ENCODE assay signal across 24 cellular contexts in the genomic region with DNA sequence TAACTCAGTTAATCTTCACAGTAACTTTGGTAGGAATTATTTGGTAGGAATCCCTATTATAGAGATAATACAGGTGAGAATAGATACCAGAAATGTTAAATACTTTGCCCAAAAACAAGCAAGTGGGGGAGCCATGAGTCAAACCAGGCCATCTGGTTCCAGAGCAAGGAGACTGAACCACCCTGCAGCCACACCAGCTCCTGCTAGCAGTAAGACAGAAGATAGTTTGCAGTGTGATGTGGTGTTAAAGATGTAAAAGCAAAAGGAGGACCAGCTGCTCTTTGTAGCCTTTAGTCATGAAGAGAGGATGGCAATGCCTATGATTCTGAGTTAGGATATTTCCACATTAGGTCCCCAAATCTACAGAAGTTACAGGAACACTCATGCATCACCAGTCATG.
DNase-seq lines count a peak whose midpoint lies in the region; ATAC-seq and TF ChIP-seq lines count a peak whose summit lies in the region.
"Had no signal": no experiment of that assay in that cellular context is flagged by ENCODE, and none has a peak within 500 bp of the region (broad histone marks: within the 10 kb centered on the region; RNA-seq: fewer than 3 reads in every experiment).

No MANE protein-coding gene starts in this region.

- H3K4me3 ChIP-seq in left ventricle myocardium inferior, result no peak overlapping the region
- no peak overlapping the region for H3K4me3 ChIP-seq in heart left ventricle
- no peak overlapping the region for H3K4me3 ChIP-seq in SK-N-SH (ENCODE audit: low read depth in 2 of 2, low read length in 1 of 2)
- H3K4me3 ChIP-seq: MG63 had no signal

- no peaks in the 10 kb centered on the region for H3K9me2 ChIP-seq in SK-N-SH

- H3K14ac ChIP-seq in H9 (ENCODE audit: insufficient read depth, low read length), result no peak overlapping the region

- no peak for ATAC-seq in heart left ventricle
- ATAC-seq: CD8-positive, alpha-beta T cell; stimulated activated effector memory CD8-positive, alpha-beta T cell treated with anti-CD3 and anti-CD28 coated beads, Interleukin-12 subunit alpha, Interleukin-12 subunit beta, amount 100 ng/mL, for 72 hours had no signal

- CTCF ChIA-PET in SK-N-SH (lab: Yijun Ruan, JAX), result no interaction called here

- no peak overlapping the region for H4K91ac ChIP-seq in H9 (ENCODE audit: insufficient read length, low read depth, low read length)

- H3K9me3 Mint-ChIP-seq in H9, result no peaks in the 10 kb centered on the region
- H3K9me3 Mint-ChIP-seq in activated CD4-positive, alpha-beta T cell treated with anti-CD3 and anti-CD28 coated beads, Interleukin-2, amount 10 ng/mL, durations not matched to agents 24 days and 14 days, result peaks cover 6% of the 10 kb centered on the region
- H3K9me3 Mint-ChIP-seq: activated naive CD8-positive, alpha-beta T cell treated with anti-CD3 and anti-CD28 coated beads for 36 hours; CD8-positive, alpha-beta T cell; immature natural killer cell; nephron progenitor cell; stimulated activated effector memory CD8-positive, alpha-beta T cell treated with anti-CD3 and anti-CD28 coated beads, Interleukin-12 subunit alpha, Interleukin-12 subunit beta, amount 100 ng/mL, for 72 hours had no signal

- DNase-seq in left ventricle myocardium inferior (no peak), heart left ventricle (no peak), H9 (no peak), cerebellar cortex (ENCODE audit: low spot score) (peak; percentile 22), NCI-H2107 treated with DMSO at 0.1 percent for 48 hours (lab: John Stamatoyannopoulos, UW; ENCODE audit: unreplicated experiment) (no peak), substantia nigra (lab: John Stamatoyannopoulos, UW) (no peak), SK-N-SH (no peak)
- DNase-seq in activated CD4-positive, alpha-beta T cell treated with anti-CD3 and anti-CD28 coated beads, Interleukin-2, amount 10 ng/mL, durations not matched to agents 24 days and 14 days, result no peak
- DNase-seq: activated CD8-positive, alpha-beta memory T cell treated with anti-CD3 and anti-CD28 coated beads for 24 hours; activated naive CD8-positive, alpha-beta T cell treated with anti-CD3 and anti-CD28 coated beads for 36 hours; activated T-cell treated with anti-CD3 and anti-CD28 coated beads for 4 hours; anterior cingulate cortex; CD8-positive, alpha-beta T cell; effector CD8-positive, alpha-beta T cell; immature natural killer cell; MG63; NCI-H1105; NCI-H1930; NCI-H345; nephron progenitor cell; SHP77 treated with DMSO at 0.1 percent for 48 hours had no signal

- no peak overlapping the region for H2BK5ac ChIP-seq in H9 (ENCODE audit: insufficient read length, low read length)

- no peak overlapping the region for H3K4me2 ChIP-seq in H9 (ENCODE audit: insufficient read depth, insufficient read length, low read length)
- no peak overlapping the region for H3K4me2 ChIP-seq in SK-N-SH
- H3K4me2 ChIP-seq: KMS-11 had no signal

- H2BK15ac ChIP-seq in H9 (ENCODE audit: low read depth, low read length), result no peak overlapping the region

- H3K27me3 ChIP-seq in left ventricle myocardium inferior (ENCODE audit: low read depth) (no peaks in the 10 kb centered on the region), heart left ventricle (no peaks in the 10 kb centered on the region), H9 (ENCODE audit: insufficient read depth, low read length) (no peaks in the 10 kb centered on the region), SK-N-SH (ENCODE audit: insufficient read depth) (peaks cover 7% of the 10 kb centered on the region)
- H3K27me3 ChIP-seq: MG63 had no signal

- H3K23me2 ChIP-seq in H9 (ENCODE audit: insufficient read length, low read depth, low read length, poor library complexity, severe bottlenecking), result no peaks in the 10 kb centered on the region

- peaks cover 31% of the 10 kb centered on the region for H3K4me1 ChIP-seq in left ventricle myocardium inferior
- peaks cover 0 to 22% (median 6%) of the 10 kb centered on the region in 12 donors for H3K4me1 ChIP-seq in heart left ventricle
- peaks cover 3% of the 10 kb centered on the region; the same call in 1 of the 2 replicates for H3K4me1 ChIP-seq in H9 (ENCODE audit: insufficient read depth, low read length)
- no peaks in the 10 kb centered on the region for H3K4me1 ChIP-seq in SK-N-SH (ENCODE audit: control insufficient read depth in 1 of 2, insufficient read depth in 2 of 2, low read depth in 1 of 2, low read length in 1 of 2)

- no peak overlapping the region for H3K18ac ChIP-seq in H9 (ENCODE audit: insufficient read length, low read depth, low read length)

- no peak for TF ChIP-seq CTCF in left ventricle myocardium inferior (IDR thresholded peaks at IDR 0.05; ENCODE audit: borderline replicate concordance)
- TF ChIP-seq CTCF in heart left ventricle (IDR thresholded peaks at IDR 0.05), result no peak
- TF ChIP-seq CTCF in H9 (conservative IDR thresholded peaks at IDR 0.05), result no peak
- no peak for TF ChIP-seq CTCF in SK-N-SH (IDR thresholded peaks at IDR 0.05)

- H3K79me1 ChIP-seq in H9 (ENCODE audit: insufficient read depth, low read depth, low read length, poor library complexity, severe bottlenecking), result no peaks in the 10 kb centered on the region

- no peak overlapping the region for H2AK5ac ChIP-seq in H9 (ENCODE audit: insufficient read length, low read length)

- intact Hi-C loops in left ventricle myocardium inferior (cut with micrococcal nuclease), result no loop called here
- intact Hi-C loops in heart left ventricle (cut with DNase I), result loop anchor here in 3 of 10 donors (5.0 to 10.0 kb wide), 3 partner anchors 35 to 198 kb away; no protein-coding TSS in a partner anchor
- intact Hi-C loops in activated CD4-positive, alpha-beta T cell treated with anti-CD3 and anti-CD28 coated beads, Interleukin-2, amount 10 ng/mL, durations not matched to agents 24 days and 14 days (cut with micrococcal nuclease), result loop anchor here (10.0 kb wide), 1 partner anchor 48 kb away; no protein-coding TSS in a partner anchor

- H3K27ac ChIP-seq in left ventricle myocardium inferior (replicated peaks) (peak overlapping the region; percentile 39), heart left ventricle (peak overlapping the region in 4 of 12 donors; percentile 1 to 30 (median 25)), H9 (ENCODE audit: insufficient read length, low read depth, low read length) (no peak overlapping the region), substantia nigra (ENCODE audit: low read depth, low read length, poor library complexity, severe bottlenecking) (no peak overlapping the region), SK-N-SH (ENCODE audit: low read depth in 2 of 2, low read length in 1 of 2) (no peak overlapping the region)
- H3K27ac ChIP-seq: epithelial cell of prostate, KMS-11 had no signal

- H3K23ac ChIP-seq in H9 (ENCODE audit: insufficient read length, low read depth, low read length), result no peak overlapping the region

- no peak overlapping the region for H4K5ac ChIP-seq in H9 (ENCODE audit: insufficient read length, low read depth, low read length)

- H3K4me3 Mint-ChIP-seq in H9, result no peak overlapping the region
- H3K4me3 Mint-ChIP-seq in activated CD4-positive, alpha-beta T cell treated with anti-CD3 and anti-CD28 coated beads, Interleukin-2, amount 10 ng/mL, durations not matched to agents 24 days and 14 days, result no peak overlapping the region
- H3K4me3 Mint-ChIP-seq: activated naive CD8-positive, alpha-beta T cell treated with anti-CD3 and anti-CD28 coated beads for 36 hours; CD8-positive, alpha-beta T cell; immature natural killer cell; nephron progenitor cell; stimulated activated effector memory CD8-positive, alpha-beta T cell treated with anti-CD3 and anti-CD28 coated beads, Interleukin-12 subunit alpha, Interleukin-12 subunit beta, amount 100 ng/mL, for 72 hours had no signal

- TF ChIP-seq POLR2A in heart left ventricle (IDR thresholded peaks at IDR 0.05), result no peak

- TF ChIP-seq RAD21 in SK-N-SH (IDR thresholded peaks at IDR 0.05; ENCODE audit: low read length), result no peak

- H3K4me1 Mint-ChIP-seq in H9, result peaks cover 0 to 2% of the 10 kb centered on the region in 2 experiments; a peak in 1 of 4 replicates
- H3K4me1 Mint-ChIP-seq in activated CD4-positive, alpha-beta T cell treated with anti-CD3 and anti-CD28 coated beads, Interleukin-2, amount 10 ng/mL, durations not matched to agents 24 days and 14 days, result peaks cover 21% of the 10 kb centered on the region
- H3K4me1 Mint-ChIP-seq: activated naive CD8-positive, alpha-beta T cell treated with anti-CD3 and anti-CD28 coated beads for 36 hours; immature natural killer cell; stimulated activated effector memory CD8-positive, alpha-beta T cell treated with anti-CD3 and anti-CD28 coated beads, Interleukin-12 subunit alpha, Interleukin-12 subunit beta, amount 100 ng/mL, for 72 hours had no signal

- no peak for TF ChIP-seq EP300 in SK-N-SH (IDR thresholded peaks at IDR 0.05; ENCODE audit: borderline replicate concordance in 1 of 2, low read depth in 1 of 2, low read length in 1 of 2)

- H3K27me3 Mint-ChIP-seq in H9 (ENCODE audit: low read depth), result no peaks in the 10 kb centered on the region
- no peaks in the 10 kb centered on the region for H3K27me3 Mint-ChIP-seq in activated CD4-positive, alpha-beta T cell treated with anti-CD3 and anti-CD28 coated beads, Interleukin-2, amount 10 ng/mL, durations not matched to agents 24 days and 14 days

- POLR2A ChIA-PET in SK-N-SH (lab: Yijun Ruan, JAX), result no interaction called here

- no peaks in the 10 kb centered on the region for H3K9me3 ChIP-seq in left ventricle myocardium inferior (replicated peaks)
- no peaks in the 10 kb centered on the region for H3K9me3 ChIP-seq in heart left ventricle
- no peaks in the 10 kb centered on the region for H3K9me3 ChIP-seq in H9 (ENCODE audit: control insufficient read depth, low read depth, low read length)
- H3K9me3 ChIP-seq in SK-N-SH, result no peaks in the 10 kb centered on the region
- H3K9me3 ChIP-seq: MG63 had no signal

- no peaks in the 10 kb centered on the region; a peak in 1 of 7 replicates for H3K36me3 Mint-ChIP-seq in H9 (ENCODE audit: insufficient read depth in 1 of 3, low read depth in 3 of 3)
- H3K36me3 Mint-ChIP-seq in activated CD4-positive, alpha-beta T cell treated with anti-CD3 and anti-CD28 coated beads, Interleukin-2, amount 10 ng/mL, durations not matched to agents 24 days and 14 days (ENCODE audit: low read depth), result peaks cover 7% of the 10 kb centered on the region
- H3K36me3 Mint-ChIP-seq: activated naive CD8-positive, alpha-beta T cell treated with anti-CD3 and anti-CD28 coated beads for 36 hours; CD8-positive, alpha-beta T cell; immature natural killer cell; stimulated activated effector memory CD8-positive, alpha-beta T cell treated with anti-CD3 and anti-CD28 coated beads, Interleukin-12 subunit alpha, Interleukin-12 subunit beta, amount 100 ng/mL, for 72 hours had no signal

- H2BK20ac ChIP-seq in H9 (ENCODE audit: low read depth, low read length, poor library complexity, severe bottlenecking), result no peak overlapping the region

- H4K8ac ChIP-seq in H9 (replicated peaks; ENCODE audit: insufficient read length, low read depth, low read length), result no peak overlapping the region

- no peaks in the 10 kb centered on the region for H3F3A ChIP-seq in SK-N-SH (replicated peaks; ENCODE audit: insufficient read depth)

- H3K9ac ChIP-seq in H9 (ENCODE audit: extremely low read depth, insufficient read length, low read length) (no peak overlapping the region), SK-N-SH (no peak overlapping the region)
- H3K9ac ChIP-seq: KMS-11 had no signal

- no peak overlapping the region for H3K56ac ChIP-seq in H9 (ENCODE audit: insufficient read length, low read depth, low read length)

- H2BK12ac ChIP-seq in H9 (ENCODE audit: insufficient read length, low read depth, low read length), result no peak overlapping the region

- H3K4ac ChIP-seq in H9 (ENCODE audit: low read depth, low read length), result no peak overlapping the region

- H3K36me3 ChIP-seq in left ventricle myocardium inferior (no peaks in the 10 kb centered on the region), heart left ventricle (no peaks in the 10 kb centered on the region), SK-N-SH (replicated peaks in 1 of 2; ENCODE audit: control insufficient read depth in 1 of 2, insufficient read depth in 2 of 2, low read length in 1 of 2) (no peaks in the 10 kb centered on the region)
- H3K36me3 ChIP-seq: MG63 had no signal

- no peak overlapping the region for H3T11ph ChIP-seq in H9 (ENCODE audit: low read length)

- H4K20me1 ChIP-seq in H9 (ENCODE audit: control insufficient read depth, insufficient read depth, insufficient read length) (no peaks in the 10 kb centered on the region), SK-N-SH (ENCODE audit: insufficient read depth) (no peaks in the 10 kb centered on the region)

- peak overlapping the region; percentile 48 for H2AFZ ChIP-seq in H9 (ENCODE audit: low read length)
- no peak overlapping the region for H2AFZ ChIP-seq in SK-N-SH (ENCODE audit: low read depth)

- H3K27ac Mint-ChIP-seq in H9, result no peak overlapping the region; a peak in 1 of 7 replicates
- no peak overlapping the region for H3K27ac Mint-ChIP-seq in activated CD4-positive, alpha-beta T cell treated with anti-CD3 and anti-CD28 coated beads, Interleukin-2, amount 10 ng/mL, durations not matched to agents 24 days and 14 days
- H3K27ac Mint-ChIP-seq: activated naive CD8-positive, alpha-beta T cell treated with anti-CD3 and anti-CD28 coated beads for 36 hours; CD8-positive, alpha-beta T cell; immature natural killer cell; nephron progenitor cell; stimulated activated effector memory CD8-positive, alpha-beta T cell treated with anti-CD3 and anti-CD28 coated beads, Interleukin-12 subunit alpha, Interleukin-12 subunit beta, amount 100 ng/mL, for 72 hours had no signal

- H3K79me2 ChIP-seq in H9 (ENCODE audit: insufficient read depth, low read length) (no peaks in the 10 kb centered on the region), SK-N-SH (ENCODE audit: insufficient read depth) (no peaks in the 10 kb centered on the region)

- no peak overlapping the region for H2BK120ac ChIP-seq in H9 (ENCODE audit: low read depth, low read length, poor library complexity, severe bottlenecking)
